Comparison of ENCODE assay signal across 20 cellular contexts in genomic region chr7:73980206-73980605, GRCh38. TPM values are rescaled to one million over a fixed set of nuclear protein-coding genes. Genes with fewer than 3 reads are reported as not detected.
DNase-seq lines count a peak whose midpoint lies in the region; ATAC-seq lines count a peak whose summit lies in the region.
"Had no signal": no experiment of that assay in that cellular context is flagged by ENCODE, and none has a peak within 500 bp of the region (broad histone marks: within the 10 kb centered on the region; RNA-seq: fewer than 3 reads in every experiment).

No MANE protein-coding gene starts in this region.

- intact Hi-C loops in Right ventricle myocardium superior (cut with DNase I): no loop called here
- intact Hi-C loops in cardiac septum (cut with DNase I): no loop called here
- intact Hi-C loops in sciatic nerve (cut with DNase I): no loop called here

- H3K4me3 Mint-ChIP-seq in activated naive CD8-positive, alpha-beta T cell treated with anti-CD3 and anti-CD28 coated beads, Interleukin-2, amount 50 U/mL, for 24 hours: no peak overlapping the region

- H3K27me3 Mint-ChIP-seq in activated naive CD8-positive, alpha-beta T cell treated with anti-CD3 and anti-CD28 coated beads, Interleukin-2, amount 50 U/mL, for 24 hours: peaks cover 1% of the 10 kb centered on the region

- no peak overlapping the region for H3K27ac Mint-ChIP-seq in activated naive CD8-positive, alpha-beta T cell treated with anti-CD3 and anti-CD28 coated beads, Interleukin-2, amount 50 U/mL, for 24 hours
- H3K27ac Mint-ChIP-seq: CD14-positive monocyte had no signal

- no peaks in the 10 kb centered on the region for H3K4me1 Mint-ChIP-seq in activated naive CD8-positive, alpha-beta T cell treated with anti-CD3 and anti-CD28 coated beads, Interleukin-2, amount 50 U/mL, for 24 hours

- DNase-seq in Right ventricle myocardium superior: peak; percentile 29
- no peak for DNase-seq in cardiac septum (ENCODE audit: low spot score)
- peak; percentile 6 for DNase-seq in iPS-NIHi7 (ENCODE audit: extremely low spot score)
- peak; percentile 23 for DNase-seq in sciatic nerve (ENCODE audit: low spot score)
- no peak for DNase-seq in activated naive CD8-positive, alpha-beta T cell treated with anti-CD3 and anti-CD28 coated beads, Interleukin-2, amount 50 U/mL, for 24 hours
- no peak for DNase-seq in activated CD8-positive, alpha-beta memory T cell treated with anti-CD3 and anti-CD28 coated beads, Interleukin-2, amount 50 U/mL, for 4 hours
- DNase-seq in NCI-H2029 (lab: John Stamatoyannopoulos, UW): no peak
- DNase-seq: 8988T, DND-41, Kasumi-1, MM.1S, NCI-H1092, NCI-H146, NCI-H2081 treated with DMSO at 0.1 percent for 48 hours, NCI-H82, PC-3, SJCRH30 had no signal

- no peak for ATAC-seq in Right ventricle myocardium superior (ENCODE audit: poor library complexity)
- no peak for ATAC-seq in sciatic nerve
- no peak for ATAC-seq in activated naive CD8-positive, alpha-beta T cell treated with anti-CD3 and anti-CD28 coated beads, Interleukin-2, amount 50 U/mL, for 24 hours
- ATAC-seq in HG02852 (IDR thresholded peaks at IDR 0.05; ENCODE audit: unreplicated experiment): no peak
- ATAC-seq: PC-3 had no signal

- no peaks in the 10 kb centered on the region for H3K36me3 Mint-ChIP-seq in activated naive CD8-positive, alpha-beta T cell treated with anti-CD3 and anti-CD28 coated beads, Interleukin-2, amount 50 U/mL, for 24 hours (ENCODE audit: low read depth)
- H3K36me3 Mint-ChIP-seq: CD14-positive monocyte had no signal

- no peaks in the 10 kb centered on the region for H3K9me3 Mint-ChIP-seq in activated naive CD8-positive, alpha-beta T cell treated with anti-CD3 and anti-CD28 coated beads, Interleukin-2, amount 50 U/mL, for 24 hours

RNA-seq across cellular contexts. Expression of gene ELN, which starts 47.8 kb away (rescaled TPM):
- 33.2 TPM for total RNA-seq in Right ventricle myocardium superior
- 41.2 TPM for total RNA-seq in cardiac septum
- 62.8 TPM for total RNA-seq in sciatic nerve
- total RNA-seq: NCI-H460 had no signal

Comparison
In these comparisons a context has a peak if more than half of its experiments do, and no peak if none do; other contexts are left out.
1. DNase-seq: peak in Right ventricle myocardium superior (single experiment), iPS-NIHi7 (single experiment) and sciatic nerve (single experiment); none in cardiac septum (single experiment), activated naive CD8-positive, alpha-beta T cell treated with anti-CD3 and anti-CD28 coated beads, Interleukin-2, amount 50 U/mL, for 24 hours (single experiment), activated CD8-positive, alpha-beta memory T cell treated with anti-CD3 and anti-CD28 coated beads, Interleukin-2, amount 50 U/mL, for 4 hours (single experiment) and NCI-H2029 (single experiment).